ENCODE assay signal across 24 cellular contexts in genomic region chr6:138907167-138907566, GRCh38.
"Had no signal": no experiment of that assay in that cellular context is flagged by ENCODE, and none has a peak within 500 bp of the region (broad histone marks: within the 10 kb centered on the region; RNA-seq: fewer than 3 reads in every experiment).

No MANE protein-coding gene starts in this region.

- H3K9me3 Mint-ChIP-seq: activated B cell treated with CpG ODN at 0.5 μM for 24 hours; activated CD4-positive, alpha-beta T cell treated with anti-CD3 and anti-CD28 coated beads, Interleukin-2, amount 10 ng/mL, durations not matched to agents 24 days and 14 days; activated naive CD8-positive, alpha-beta T cell treated with anti-CD3 and anti-CD28 coated beads for 36 hours; activated T-cell treated with anti-CD3 and anti-CD28 coated beads, Interleukin-2, amount 50 U/mL, for 24 hours; activated T-helper 1 cell treated with anti-CD3 and anti-CD28 coated beads, Interleukin-12 subunit alpha, Interleukin-12 subunit beta, Interleukin-2, Interleukin-4 antibody, amounts not matched to agents 30 ng/mL and 10 ng/mL and 1 ng/mL, durations not matched to agents 14 hours and 24 hours and 36 hours had no signal

- H3K4me3 Mint-ChIP-seq: activated B cell treated with CpG ODN at 0.5 μM for 24 hours; activated CD4-positive, alpha-beta T cell treated with anti-CD3 and anti-CD28 coated beads, Interleukin-2, amount 10 ng/mL, durations not matched to agents 24 days and 14 days; activated CD8-positive, alpha-beta memory T cell treated with anti-CD3 and anti-CD28 coated beads, Interleukin-2, amount 10 ng/mL, durations not matched to agents 7 days and 5 days; activated naive CD8-positive, alpha-beta T cell treated with anti-CD3 and anti-CD28 coated beads for 36 hours; activated T-cell treated with anti-CD3 and anti-CD28 coated beads, Interleukin-2, amount 50 U/mL, for 24 hours; activated T-helper 1 cell treated with anti-CD3 and anti-CD28 coated beads, Interleukin-12 subunit alpha, Interleukin-12 subunit beta, Interleukin-2, Interleukin-4 antibody, amounts not matched to agents 30 ng/mL and 10 ng/mL and 1 ng/mL, durations not matched to agents 14 hours and 24 hours and 36 hours; T-helper 17 cell had no signal

- H3K27me3 Mint-ChIP-seq: activated B cell treated with CpG ODN at 0.5 μM for 24 hours; activated CD4-positive, alpha-beta T cell treated with anti-CD3 and anti-CD28 coated beads, Interleukin-2, amount 10 ng/mL, durations not matched to agents 24 days and 14 days; activated CD8-positive, alpha-beta memory T cell treated with anti-CD3 and anti-CD28 coated beads, Interleukin-2, amount 10 ng/mL, durations not matched to agents 7 days and 5 days; activated naive CD8-positive, alpha-beta T cell treated with anti-CD3 and anti-CD28 coated beads for 36 hours; activated T-cell treated with anti-CD3 and anti-CD28 coated beads, Interleukin-2, amount 50 U/mL, for 24 hours; T-helper 17 cell had no signal

- H3K4me1 Mint-ChIP-seq: activated CD4-positive, alpha-beta T cell treated with anti-CD3 and anti-CD28 coated beads, Interleukin-2, amount 10 ng/mL, durations not matched to agents 24 days and 14 days; activated CD8-positive, alpha-beta memory T cell treated with anti-CD3 and anti-CD28 coated beads, Interleukin-2, amount 10 ng/mL, durations not matched to agents 7 days and 5 days; activated naive CD8-positive, alpha-beta T cell treated with anti-CD3 and anti-CD28 coated beads for 36 hours had no signal

- ATAC-seq: activated CD8-positive, alpha-beta memory T cell treated with anti-CD3 and anti-CD28 coated beads, Interleukin-2, amount 10 ng/mL, durations not matched to agents 7 days and 5 days; T-helper 17 cell had no signal

- DNase-seq: activated B cell treated with CpG ODN at 0.5 μM for 24 hours; activated CD4-positive, alpha-beta T cell treated with anti-CD3 and anti-CD28 coated beads for 1 hour; activated CD4-positive, alpha-beta T cell treated with anti-CD3 and anti-CD28 coated beads, Interleukin-2, amount 10 ng/mL, durations not matched to agents 24 days and 14 days; activated CD4-positive, alpha-beta T cell treated with anti-CD3 and anti-CD28 coated beads, Interleukin-2, amount 50 U/mL, for 48 hours; activated CD8-positive, alpha-beta memory T cell treated with anti-CD3 and anti-CD28 coated beads, Interleukin-2, amount 10 ng/mL, durations not matched to agents 7 days and 5 days; activated effector memory CD4-positive, alpha-beta T cell treated with anti-CD3 and anti-CD28 coated beads, Interleukin-2, amount 50 U/mL, for 16 hours; activated naive CD4-positive, alpha-beta T cell treated with Interleukin-2 at 50 U/mL for 16 hours; activated naive CD8-positive, alpha-beta T cell treated with anti-CD3 and anti-CD28 coated beads for 36 hours; activated T-cell treated with anti-CD3 and anti-CD28 coated beads, Interleukin-2, amount 50 U/mL, for 24 hours; adrenal gland; anterior cingulate cortex; caudate nucleus; Karpas-422; NCI-H1092 treated with DMSO at 0.1 percent for 48 hours; NCI-H1417 treated with DMSO at 0.1 percent for 48 hours; NCI-H1694 treated with DMSO at 0.1 percent for 48 hours; NCI-H2081; NCI-H510A treated with DMSO at 0.1 percent for 48 hours; NCI-H69; PC-9; SHP77 treated with DMSO at 0.1 percent for 48 hours; T-helper 17 cell; T1000 had no signal

- H3K27ac Mint-ChIP-seq: activated B cell treated with CpG ODN at 0.5 μM for 24 hours; activated CD4-positive, alpha-beta T cell treated with anti-CD3 and anti-CD28 coated beads, Interleukin-2, amount 10 ng/mL, durations not matched to agents 24 days and 14 days; activated CD8-positive, alpha-beta memory T cell treated with anti-CD3 and anti-CD28 coated beads, Interleukin-2, amount 10 ng/mL, durations not matched to agents 7 days and 5 days; activated naive CD8-positive, alpha-beta T cell treated with anti-CD3 and anti-CD28 coated beads for 36 hours; activated T-cell treated with anti-CD3 and anti-CD28 coated beads, Interleukin-2, amount 50 U/mL, for 24 hours; activated T-helper 1 cell treated with anti-CD3 and anti-CD28 coated beads, Interleukin-12 subunit alpha, Interleukin-12 subunit beta, Interleukin-2, Interleukin-4 antibody, amounts not matched to agents 30 ng/mL and 10 ng/mL and 1 ng/mL, durations not matched to agents 14 hours and 24 hours and 36 hours; T-helper 17 cell had no signal
